27 cellular contexts compared by ENCODE assay signal in the genomic region with DNA sequence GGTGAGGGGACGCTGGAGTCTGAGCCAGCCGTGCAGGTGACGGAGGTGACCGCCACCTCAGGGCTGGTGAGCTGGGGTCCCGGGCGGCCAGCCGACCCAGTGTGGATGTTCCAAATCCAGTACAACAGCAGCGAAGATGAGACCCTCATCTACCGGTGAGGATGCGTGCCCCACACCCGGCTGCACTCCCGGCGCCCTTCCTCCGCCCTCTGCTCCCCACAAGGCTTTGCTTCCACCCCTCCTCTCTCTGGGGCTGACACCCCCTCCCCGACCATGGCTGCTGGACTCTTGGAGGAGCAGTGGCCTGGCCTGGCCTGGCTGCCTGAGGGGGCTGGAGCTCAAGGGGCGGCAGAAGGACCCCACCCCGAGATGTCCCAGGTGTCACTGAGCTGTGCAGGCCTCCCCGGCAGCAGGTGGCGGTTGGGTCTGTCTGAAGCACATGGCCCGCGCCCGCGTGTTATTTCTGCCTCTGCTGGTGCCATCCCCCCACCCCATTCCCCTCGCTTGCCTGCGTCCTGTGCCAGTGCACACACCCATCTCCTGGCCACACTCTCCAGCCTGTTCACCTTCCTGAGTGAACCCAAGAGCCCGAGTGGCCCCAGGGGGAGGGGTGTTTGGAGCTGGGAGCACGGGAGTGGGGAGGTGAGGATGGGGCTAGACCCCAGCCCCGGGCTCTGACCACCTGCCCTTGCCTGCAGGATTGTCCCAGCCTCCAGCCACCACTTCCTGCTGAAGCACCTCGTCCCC. TPM values are rescaled to one million over a fixed set of nuclear protein-coding genes. Genes with fewer than 3 reads are reported as not detected.
DNase-seq lines count a peak whose midpoint lies in the region; ATAC-seq and TF ChIP-seq lines count a peak whose summit lies in the region.
"Had no signal": no experiment of that assay in that cellular context is flagged by ENCODE, and none has a peak within 500 bp of the region (broad histone marks: within the 10 kb centered on the region; RNA-seq: fewer than 3 reads in every experiment).

No MANE protein-coding gene starts in this region.

- H3K4me3 ChIP-seq in right cardiac atrium (ENCODE audit: low read length): no peak overlapping the region
- no peak overlapping the region for H3K4me3 ChIP-seq in aorta (ENCODE audit: low read length in 2 of 2)
- H3K4me3 ChIP-seq: cardiac muscle cell, esophagus squamous epithelium, HAP-1, hepatocyte, left lung, upper lobe of left lung had no signal

- H3K4me1 ChIP-seq in right cardiac atrium (ENCODE audit: control insufficient read depth, insufficient read depth, low read length) (peaks cover 3% of the 10 kb centered on the region), aorta (ENCODE audit: control insufficient read depth in 1 of 2, insufficient read depth in 2 of 2, low read length in 2 of 2) (no peaks in the 10 kb centered on the region)

- H3K36me3 ChIP-seq in aorta (ENCODE audit: control insufficient read depth in 1 of 2, insufficient read depth in 2 of 2, low read length in 1 of 2): no peaks in the 10 kb centered on the region

- H3K36me3 Mint-ChIP-seq in memory B cell: peaks cover 2% of the 10 kb centered on the region
- H3K36me3 Mint-ChIP-seq: immature natural killer cell had no signal

- H3K4me3 Mint-ChIP-seq in memory B cell: peak overlapping the region; percentile 46

- ATAC-seq in right cardiac atrium (no peak), memory B cell (ENCODE audit: low read depth) (no peak), aorta (ENCODE audit: low FRiP score) (no peak)
- ATAC-seq: left lung had no signal

- no peaks in the 10 kb centered on the region for H3K27me3 Mint-ChIP-seq in memory B cell

- DNase-seq in right cardiac atrium (peak in 2 of 3 donors; percentile 55), cardiac septum (ENCODE audit: low spot score) (no peak), RWPE1 (ENCODE audit: low spot score) (no peak), memory B cell (ENCODE audit: low spot score in 2 of 2) (no peak), HK-2 (ENCODE audit: unreplicated experiment) (no peak), amniotic stem cell (lab: John Stamatoyannopoulos, UW) (no peak), HPDE6-E6E7 (ENCODE audit: extremely low spot score) (no peak), aorta (no peak)
- DNase-seq: activated CD4-positive, alpha-beta T cell treated with anti-CD3 and anti-CD28 coated beads for 4 hours; activated naive CD4-positive, alpha-beta T cell treated with anti-CD3 and anti-CD28 coated beads, Interleukin-2, amount 50 U/mL, for 16 hours; activated T-cell treated with anti-CD3 and anti-CD28 coated beads, Interleukin-2, amount 50 U/mL, for 48 hours; esophagus squamous epithelium; immature natural killer cell; KG1; midbrain; MV-4-11; NCI-H524; nephron progenitor cell; posterior cingulate gyrus; substantia nigra had no signal

- 88% methylated on average over 29 of the region's 29 CpGs for WGBS in right cardiac atrium
- WGBS in aorta, 2 donors: 87 to 88% methylated on average over 25 to 29 of the region's 29 CpGs

- H3K27ac Mint-ChIP-seq in memory B cell: no peak overlapping the region
- H3K27ac Mint-ChIP-seq: immature natural killer cell; nephron progenitor cell; T-helper 1 cell treated with Interleukin-12 subunit alpha and Interleukin-12 subunit beta and Interleukin-4 antibody, amounts not matched to agents 30 μg/mL and 1 μg/mL, for 36 hours had no signal

- no peaks in the 10 kb centered on the region for H3K9me3 ChIP-seq in right cardiac atrium (ENCODE audit: control insufficient read depth, low read length)
- H3K9me3 ChIP-seq in aorta (ENCODE audit: control insufficient read depth, low read length): no peaks in the 10 kb centered on the region
- H3K9me3 ChIP-seq: BE2C, esophagus squamous epithelium, HAP-1, left lung, upper lobe of left lung had no signal

- CTCF ChIA-PET in RWPE1 (lab: Yijun Ruan, JAX): interaction anchor here (0.6 to 0.7 kb wide), 2 partner anchors 179 to 1065 kb away, joined by 4 to 5 read pairs; no protein-coding TSS in a partner anchor

- intact Hi-C loops in right cardiac atrium (cut with DNase I): no loop called here
- intact Hi-C loops in cardiac septum (cut with DNase I): no loop called here
- intact Hi-C loops in aorta (cut with DNase I): no loop called here

- TF ChIP-seq CTCF in RWPE1 (conservative IDR thresholded peaks at IDR 0.05; ENCODE audit: low read depth): no peak

- no peaks in the 10 kb centered on the region for H3K27me3 ChIP-seq in right cardiac atrium (ENCODE audit: control insufficient read depth, insufficient read depth)
- H3K27me3 ChIP-seq in aorta (ENCODE audit: control insufficient read depth in 1 of 2, insufficient read depth in 2 of 2, low read length in 1 of 2): no peaks in the 10 kb centered on the region
- H3K27me3 ChIP-seq: BE2C, cardiac muscle cell, esophagus squamous epithelium, hepatocyte, left lung, upper lobe of left lung had no signal

- H3K27ac ChIP-seq in right cardiac atrium (ENCODE audit: low read length) (no peak overlapping the region), RWPE1 (peak overlapping the region; percentile 94), aorta (ENCODE audit: low read depth in 1 of 2, low read length in 2 of 2) (no peak overlapping the region)
- H3K27ac ChIP-seq: cardiac muscle cell, esophagus squamous epithelium, hepatocyte, left lung, upper lobe of left lung had no signal

- POLR2A ChIA-PET in RWPE1 (lab: Yijun Ruan, JAX; ENCODE audit: low non-redundant PET): no interaction called here

- peaks cover 5% of the 10 kb centered on the region for H3K4me1 Mint-ChIP-seq in memory B cell

- H3K9me3 Mint-ChIP-seq in memory B cell: no peaks in the 10 kb centered on the region
- H3K9me3 Mint-ChIP-seq: immature natural killer cell; nephron progenitor cell; T-helper 1 cell treated with Interleukin-12 subunit alpha and Interleukin-12 subunit beta and Interleukin-4 antibody, amounts not matched to agents 30 μg/mL and 1 μg/mL, for 36 hours had no signal

RNA-seq across cellular contexts. Expression of gene LRFN4, which starts 2.2 kb away (rescaled TPM):
- total RNA-seq in right cardiac atrium (10 to 100 TPM; 10.8 to 14.6 (median 11.6) TPM), cardiac septum (24.5 TPM), aorta (10 to 100 TPM in 1 of 2 donors, 1 to 10 TPM in 1; 7.3 to 12.4 TPM)
- polyA plus RNA-seq in right cardiac atrium (11.8 TPM), aorta (10 to 100 TPM in 1 of 2 donors, 1 to 10 TPM in 1; 4.4 to 13.8 TPM)

RNA-seq across cellular contexts. Expression of gene RCE1, which starts 15.9 kb away (rescaled TPM):
- 1 to 10 TPM; 5.3 to 9.4 (median 6.8) TPM for total RNA-seq in right cardiac atrium
- 4.8 TPM for polyA plus RNA-seq in right cardiac atrium
- total RNA-seq in cardiac septum: 5.7 TPM
- total RNA-seq in aorta: 10 to 100 TPM; 11.7 to 14.6 TPM
- polyA plus RNA-seq in aorta: 10 to 100 TPM; 14.5 to 23.5 TPM

Comparison
In these comparisons a context has a peak if more than half of its experiments do, and no peak if none do; other contexts are left out.
1. DNase-seq: peak in right cardiac atrium (2 of 3); none in cardiac septum (single experiment), RWPE1 (single experiment), memory B cell (0 of 2), HK-2 (single experiment), amniotic stem cell (single experiment), HPDE6-E6E7 (single experiment) and aorta (0 of 2).